ENCODE assay signal across 13 cellular contexts in genomic region chr6:158058156-158058723, GRCh38.
DNase-seq lines count a peak whose midpoint lies in the region; ATAC-seq, FAIRE-seq and TF ChIP-seq lines count a peak whose summit lies in the region.
"Had no signal": no experiment of that assay in that cellular context is flagged by ENCODE, and none has a peak within 500 bp of the region (broad histone marks: within the 10 kb centered on the region; RNA-seq: fewer than 3 reads in every experiment).

No MANE protein-coding gene starts in this region.

- ATAC-seq in GM19324 (IDR thresholded peaks at IDR 0.05; ENCODE audit: low FRiP score, unreplicated experiment) (no peak), GM18519 (IDR thresholded peaks at IDR 0.05; ENCODE audit: low FRiP score, unreplicated experiment) (no peak)
- ATAC-seq: Right ventricle myocardium inferior had no signal

- peak overlapping the region; percentile 88 to 98 (median 95) for H3K27ac Mint-ChIP-seq in CD14-positive monocyte
- H3K27ac Mint-ChIP-seq in activated T-helper 1 cell treated with anti-CD3 and anti-CD28 coated beads, Interleukin-12 subunit alpha, Interleukin-12 subunit beta, Interleukin-2, Interleukin-4 antibody, amounts not matched to agents 30 ng/mL and 10 ng/mL and 1 ng/mL, durations not matched to agents 14 hours and 24 hours and 36 hours, result peak overlapping the region; percentile 23

- H3K9me3 Mint-ChIP-seq in CD14-positive monocyte, result peaks cover 0 to 6% (median 3%) of the 10 kb centered on the region in 7 donors
- H3K9me3 Mint-ChIP-seq in activated T-helper 1 cell treated with anti-CD3 and anti-CD28 coated beads, Interleukin-12 subunit alpha, Interleukin-12 subunit beta, Interleukin-2, Interleukin-4 antibody, amounts not matched to agents 30 ng/mL and 10 ng/mL and 1 ng/mL, durations not matched to agents 14 hours and 24 hours and 36 hours, result peaks cover 4% of the 10 kb centered on the region

- H3K27me3 Mint-ChIP-seq in CD14-positive monocyte (ENCODE audit: low read depth in 3 of 3), result peaks cover 1 to 3% (median 2%) of the 10 kb centered on the region in 3 donors
- H3K27me3 Mint-ChIP-seq in activated T-helper 1 cell treated with anti-CD3 and anti-CD28 coated beads, Interleukin-12 subunit alpha, Interleukin-12 subunit beta, Interleukin-2, Interleukin-4 antibody, amounts not matched to agents 30 ng/mL and 10 ng/mL and 1 ng/mL, durations not matched to agents 14 hours and 24 hours and 36 hours (ENCODE audit: insufficient read depth), result no peaks in the 10 kb centered on the region

- peaks cover 31% of the 10 kb centered on the region for H3K4me1 Mint-ChIP-seq in CD14-positive monocyte
- H3K4me1 Mint-ChIP-seq in activated T-helper 1 cell treated with anti-CD3 and anti-CD28 coated beads, Interleukin-12 subunit alpha, Interleukin-12 subunit beta, Interleukin-2, Interleukin-4 antibody, amounts not matched to agents 30 ng/mL and 10 ng/mL and 1 ng/mL, durations not matched to agents 14 hours and 24 hours and 36 hours (ENCODE audit: low read depth), result peaks cover 54% of the 10 kb centered on the region

- no peaks in the 10 kb centered on the region for H3K36me3 Mint-ChIP-seq in CD14-positive monocyte
- peaks cover 24% of the 10 kb centered on the region for H3K36me3 Mint-ChIP-seq in activated T-helper 1 cell treated with anti-CD3 and anti-CD28 coated beads, Interleukin-12 subunit alpha, Interleukin-12 subunit beta, Interleukin-2, Interleukin-4 antibody, amounts not matched to agents 30 ng/mL and 10 ng/mL and 1 ng/mL, durations not matched to agents 14 hours and 24 hours and 36 hours (ENCODE audit: low read depth)

- no peak for DNase-seq in CD14-positive monocyte (ENCODE audit: low spot score)
- DNase-seq in HCEC 1CT, result peak; percentile 28
- DNase-seq in activated T-helper 1 cell treated with anti-CD3 and anti-CD28 coated beads, Interleukin-12 subunit alpha, Interleukin-12 subunit beta, Interleukin-2, Interleukin-4 antibody, amounts not matched to agents 30 ng/mL and 10 ng/mL and 1 ng/mL, durations not matched to agents 14 hours and 24 hours and 36 hours (ENCODE audit: low spot score), result no peak
- no peak for DNase-seq in frontal cortex (ENCODE audit: low spot score in 2 of 2)
- DNase-seq in NCI-H2081 (lab: John Stamatoyannopoulos, UW), result no peak
- DNase-seq in NCI-H187 (lab: John Stamatoyannopoulos, UW), result no peak
- DNase-seq: central memory CD4-positive, alpha-beta T cell; NCI-H1048; NCI-H446 treated with DMSO at 0.1 percent for 48 hours; retina had no signal

- H3K4me3 Mint-ChIP-seq in CD14-positive monocyte, result no peak overlapping the region
- H3K4me3 Mint-ChIP-seq in activated T-helper 1 cell treated with anti-CD3 and anti-CD28 coated beads, Interleukin-12 subunit alpha, Interleukin-12 subunit beta, Interleukin-2, Interleukin-4 antibody, amounts not matched to agents 30 ng/mL and 10 ng/mL and 1 ng/mL, durations not matched to agents 14 hours and 24 hours and 36 hours, result no peak overlapping the region

- FAIRE-seq in frontal cortex (lab: Jason Lieb, UNC), result peak; percentile 8

- no peak for TF ChIP-seq CTCF in CD14-positive monocyte (IDR thresholded peaks at IDR 0.05)

- intact Hi-C loops in CD14-positive monocyte (cut with micrococcal nuclease), result loop anchor here (5.0 to 10.0 kb wide), 3 partner anchors 36 to 597 kb away; partner anchors contain the start of gene SYTL3 (in 1 of the 2)
- intact Hi-C loops in activated T-helper 1 cell treated with anti-CD3 and anti-CD28 coated beads, Interleukin-12 subunit alpha, Interleukin-12 subunit beta, Interleukin-2, Interleukin-4 antibody, amounts not matched to agents 30 ng/mL and 10 ng/mL and 1 ng/mL, durations not matched to agents 14 hours and 24 hours and 36 hours (cut with micrococcal nuclease), result no loop called here
